Comparison of ENCODE assay signal across 19 cellular contexts in the genomic region with DNA sequence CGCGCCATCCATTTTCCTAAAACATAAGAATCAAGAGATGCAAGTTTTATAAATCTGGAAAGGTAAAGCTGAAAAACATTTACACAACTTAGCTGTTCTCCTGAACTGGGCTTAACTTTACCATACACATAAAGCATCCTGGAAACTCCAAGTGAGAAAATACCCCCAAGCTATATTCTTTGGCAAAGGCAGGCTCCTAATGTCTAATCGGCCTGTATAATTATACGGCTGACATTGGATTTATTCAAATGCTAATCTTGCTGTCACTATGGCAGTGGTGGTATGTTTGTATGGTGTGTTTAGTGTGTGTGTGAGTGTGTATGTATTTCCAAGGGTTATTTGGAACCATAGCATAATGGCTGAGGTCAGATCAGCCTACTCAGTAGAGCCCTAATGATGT.
"Had no signal": no experiment of that assay in that cellular context is flagged by ENCODE, and none has a peak within 500 bp of the region (broad histone marks: within the 10 kb centered on the region; RNA-seq: fewer than 3 reads in every experiment).

No MANE protein-coding gene starts in this region.

- ATAC-seq: left lung; naive thymus-derived CD4-positive, alpha-beta T cell; sciatic nerve; stimulated activated effector memory CD8-positive, alpha-beta T cell treated with anti-CD3 and anti-CD28 coated beads, Interleukin-12 subunit alpha, Interleukin-12 subunit beta, amount 100 ng/mL, for 72 hours had no signal

- DNase-seq: activated CD4-positive, alpha-beta T cell treated with anti-CD3 and anti-CD28 coated beads for 1 hour; activated CD4-positive, alpha-beta T cell treated with anti-CD3 and anti-CD28 coated beads, Interleukin-2, amount 50 U/mL, for 1 hour; activated naive CD4-positive, alpha-beta T cell; activated T-cell treated with anti-CD3 and anti-CD28 coated beads, Interleukin-2, amount 50 U/mL, for 1 hour; adrenal gland; central memory CD4-positive, alpha-beta T cell; dermis blood vessel endothelial cell; effector CD8-positive, alpha-beta T cell; erythroblast; foreskin fibroblast; left lung; naive thymus-derived CD4-positive, alpha-beta T cell; occipital lobe; small intestine; stimulated activated CD4-positive, alpha-beta T cell treated with anti-CD3 and anti-CD28 coated beads, Interleukin-2, amount 100 ng/mL, for 24 hours; stomach; transverse colon had no signal
